ENCODE assay signal across 1 cellular context in the genomic region with DNA sequence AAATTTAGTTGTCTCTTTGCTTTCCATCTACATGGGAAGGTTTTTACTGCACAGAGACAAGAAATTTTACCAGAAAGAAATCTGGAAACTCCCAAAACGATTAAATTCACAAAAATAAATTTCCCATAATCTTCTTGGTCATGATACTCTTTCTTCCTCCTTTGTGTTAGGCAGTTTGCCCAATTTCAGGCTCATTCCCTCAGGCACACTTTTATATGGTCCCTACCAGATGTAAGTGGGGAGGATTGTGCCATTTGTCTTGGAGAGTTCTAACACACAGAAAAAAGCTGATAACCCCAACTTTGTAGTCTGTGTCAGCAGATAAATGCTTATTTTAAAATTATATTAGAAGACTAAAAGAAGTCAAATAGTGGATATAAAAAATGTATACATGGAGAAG.
TF ChIP-seq lines count a peak whose summit lies in the region.

No MANE protein-coding gene starts in this region.

TF ChIP-seq in WTC11, 78 proteins besides CTCF, POLR2A, EP300 and RAD21 (continued from another document):
- TF ChIP-seq NR3C1 (CRISPR knock-in tag; conservative IDR thresholded peaks at IDR 0.05; ENCODE audit: low read depth) = no peak
TF ChIP-seq in WTC11: peak in this region for 0.
